Comparison of ENCODE assay signal across 23 cellular contexts in genomic region chr19:6833166-6833790, GRCh38. TPM values are rescaled to one million over a fixed set of nuclear protein-coding genes. Genes with fewer than 3 reads are reported as not detected.
"Had no signal": no experiment of that assay in that cellular context is flagged by ENCODE, and none has a peak within 500 bp of the region (broad histone marks: within the 10 kb centered on the region; RNA-seq: fewer than 3 reads in every experiment).

No MANE protein-coding gene starts in this region.

- H3K36me3 Mint-ChIP-seq: mesothelial cell of epicardium had no signal

- H2AFZ ChIP-seq: hepatocyte had no signal

- H3K27ac ChIP-seq: cardiac muscle cell, dorsolateral prefrontal cortex, epithelial cell of prostate, hepatocyte, suprapubic skin, transverse colon, vagina, WERI-Rb-1 had no signal

- H3K36me3 ChIP-seq: cardiac muscle cell, transverse colon, vagina, WERI-Rb-1 had no signal

- H3K9me3 ChIP-seq: suprapubic skin, transverse colon, vagina had no signal

- H3K79me2 ChIP-seq: hepatocyte had no signal

- H3K4me1 Mint-ChIP-seq: endodermal cell, mesothelial cell of epicardium, neural crest cell had no signal

- H3K4me3 Mint-ChIP-seq: activated T-cell treated with anti-CD3 and anti-CD28 coated beads, Interleukin-2, amount 50 U/mL, for 4 hours; endodermal cell; mesothelial cell of epicardium; neural crest cell; stimulated activated naive CD8-positive, alpha-beta T cell treated with anti-CD3 and anti-CD28 coated beads, Interleukin-15, amount 100 ng/mL, for 72 hours had no signal

- H3K4me1 ChIP-seq: suprapubic skin, transverse colon, vagina had no signal

- H3K4me2 ChIP-seq: hepatocyte had no signal

- H3K9me3 Mint-ChIP-seq: activated T-cell treated with anti-CD3 and anti-CD28 coated beads, Interleukin-2, amount 50 U/mL, for 4 hours; neural crest cell; stimulated activated naive CD8-positive, alpha-beta T cell treated with anti-CD3 and anti-CD28 coated beads, Interleukin-15, amount 100 ng/mL, for 72 hours had no signal

- ATAC-seq: activated T-cell treated with anti-CD3 and anti-CD28 coated beads, Interleukin-2, amount 50 U/mL, for 4 hours; left lobe of liver; stimulated activated naive CD8-positive, alpha-beta T cell treated with anti-CD3 and anti-CD28 coated beads, Interleukin-15, amount 100 ng/mL, for 72 hours had no signal

- H3K27ac Mint-ChIP-seq: endodermal cell, mesothelial cell of epicardium, progenitor cell of endocrine pancreas had no signal

- H3K4me3 ChIP-seq: cardiac muscle cell, dorsolateral prefrontal cortex, hepatocyte, lung, suprapubic skin, transverse colon, vagina had no signal

- H3K27me3 Mint-ChIP-seq: stimulated activated naive CD8-positive, alpha-beta T cell treated with anti-CD3 and anti-CD28 coated beads, Interleukin-15, amount 100 ng/mL, for 72 hours had no signal

- DNase-seq: activated CD4-positive, alpha-beta T cell treated with anti-CD3 and anti-CD28 coated beads, Interleukin-2, amount 50 U/mL, for 48 hours; activated T-cell treated with anti-CD3 and anti-CD28 coated beads, Interleukin-2, amount 50 U/mL, for 4 hours; amygdala; dorsolateral prefrontal cortex; endodermal cell; foreskin fibroblast; stimulated activated CD4-positive, alpha-beta T cell treated with anti-CD3 and anti-CD28 coated beads, Interleukin-2, amount 100 ng/mL, for 24 hours; stimulated activated naive CD8-positive, alpha-beta T cell treated with anti-CD3 and anti-CD28 coated beads, Interleukin-15, amount 100 ng/mL, for 72 hours; SW 1271; T-helper 2 cell; transverse colon; WERI-Rb-1 had no signal

- H3K27me3 ChIP-seq: cardiac muscle cell, hepatocyte, transverse colon, vagina had no signal

RNA-seq across cellular contexts. Expression of gene ADGRE1, which starts 54.1 kb away (rescaled TPM):
- total RNA-seq: cardiac muscle cell, endodermal cell, hepatocyte, mesothelial cell of epicardium, neural crest cell, osteoblast, progenitor cell of endocrine pancreas, suprapubic skin, vagina had no signal
- polyA plus RNA-seq: cardiac muscle cell, hepatocyte had no signal
